ENCODE assay signal across 14 cellular contexts in the genomic region with DNA sequence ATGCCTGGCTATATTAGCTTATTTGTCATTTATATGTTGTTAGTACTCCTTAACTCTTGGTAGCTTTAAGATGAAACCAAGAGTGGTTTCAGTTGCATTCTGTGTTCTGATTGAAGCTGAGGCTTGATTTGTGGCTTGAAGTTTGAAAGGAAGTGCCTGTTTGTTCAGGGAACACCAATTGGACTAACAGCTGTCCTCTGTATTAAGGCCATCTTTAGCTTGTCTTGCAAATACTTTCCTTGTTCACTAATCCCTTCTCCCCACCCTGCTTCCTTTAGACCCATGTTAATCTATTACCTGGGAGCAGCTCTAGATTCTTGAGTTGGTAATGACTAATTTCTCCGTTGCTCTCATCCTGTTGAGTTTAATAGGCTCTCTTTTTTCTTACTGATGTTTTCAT. TPM values are rescaled to one million over a fixed set of nuclear protein-coding genes. Genes with fewer than 3 reads are reported as not detected.
DNase-seq lines count a peak whose midpoint lies in the region; ATAC-seq and TF ChIP-seq lines count a peak whose summit lies in the region.
"Had no signal": no experiment of that assay in that cellular context is flagged by ENCODE, and none has a peak within 500 bp of the region (broad histone marks: within the 10 kb centered on the region; RNA-seq: fewer than 3 reads in every experiment).

No MANE protein-coding gene starts in this region.

- ATAC-seq in HG03354 (IDR thresholded peaks at IDR 0.05; ENCODE audit: poor library complexity, severe bottlenecking, unreplicated experiment) (peak; percentile 49), mucosa of descending colon (peak; percentile 24), HG02759 (IDR thresholded peaks at IDR 0.05; ENCODE audit: unreplicated experiment) (no peak)
- peak; percentile 19 for ATAC-seq in activated naive CD8-positive, alpha-beta T cell treated with anti-CD3 and anti-CD28 coated beads, Interleukin-2, amount 10 ng/mL, durations not matched to agents 7 days and 5 days (ENCODE audit: low read depth)

- H3K4me3 Mint-ChIP-seq in activated naive CD8-positive, alpha-beta T cell treated with anti-CD3 and anti-CD28 coated beads, Interleukin-2, amount 10 ng/mL, durations not matched to agents 7 days and 5 days, result peak overlapping the region; percentile 57
- H3K4me3 Mint-ChIP-seq: endodermal cell had no signal

- H3K36me3 Mint-ChIP-seq in activated naive CD8-positive, alpha-beta T cell treated with anti-CD3 and anti-CD28 coated beads, Interleukin-2, amount 10 ng/mL, durations not matched to agents 7 days and 5 days, result peaks cover 1% of the 10 kb centered on the region

- H3K36me3 ChIP-seq in mucosa of descending colon (ENCODE audit: low read depth), result no peaks in the 10 kb centered on the region
- H3K36me3 ChIP-seq: neutrophil had no signal

- no peaks in the 10 kb centered on the region for H3K27me3 Mint-ChIP-seq in activated naive CD8-positive, alpha-beta T cell treated with anti-CD3 and anti-CD28 coated beads, Interleukin-2, amount 10 ng/mL, durations not matched to agents 7 days and 5 days

- no peaks in the 10 kb centered on the region for H3K9me3 Mint-ChIP-seq in activated naive CD8-positive, alpha-beta T cell treated with anti-CD3 and anti-CD28 coated beads, Interleukin-2, amount 10 ng/mL, durations not matched to agents 7 days and 5 days
- H3K9me3 Mint-ChIP-seq: endodermal cell had no signal

- peaks cover 66% of the 10 kb centered on the region for H3K4me1 ChIP-seq in mucosa of descending colon (ENCODE audit: low read depth)

- DNase-seq in GM12865 (ENCODE audit: low read depth) (peak; percentile 56), mucosa of descending colon (no peak), SKM-1 treated with dmso at 0.1 percent for 144 hours (lab: John Stamatoyannopoulos, UW; ENCODE audit: unreplicated experiment) (no peak)
- no peak for DNase-seq in activated naive CD8-positive, alpha-beta T cell treated with anti-CD3 and anti-CD28 coated beads, Interleukin-2, amount 10 ng/mL, durations not matched to agents 7 days and 5 days
- no peak for DNase-seq in effector CD4-positive, alpha-beta T cell
- DNase-seq in stimulated activated CD4-positive, alpha-beta T cell treated with anti-CD3 and anti-CD28 coated beads, Interleukin-2, amount 100 ng/mL, for 48 hours, result no peak
- DNase-seq: activated CD4-positive, CD25-positive, alpha-beta regulatory T cell; DND-41; endodermal cell; H7; NCI-H1436 treated with DMSO at 0.1 percent for 48 hours had no signal

- TF ChIP-seq CTCF in GM12865 (IDR thresholded peaks at IDR 0.05; ENCODE audit: insufficient read depth, low read depth, low read length, missing control alignments), result no peak
- no peak for TF ChIP-seq CTCF in mucosa of descending colon (IDR thresholded peaks at IDR 0.05)

- intact Hi-C loops in mucosa of descending colon (cut with DNase I, micrococcal nuclease), result no loop called here

- H3K27ac Mint-ChIP-seq in activated naive CD8-positive, alpha-beta T cell treated with anti-CD3 and anti-CD28 coated beads, Interleukin-2, amount 10 ng/mL, durations not matched to agents 7 days and 5 days, result no peak overlapping the region
- H3K27ac Mint-ChIP-seq: endodermal cell had no signal

- H3K9me3 ChIP-seq in mucosa of descending colon, result no peaks in the 10 kb centered on the region
- H3K9me3 ChIP-seq: neutrophil had no signal

- H3K4me1 Mint-ChIP-seq in activated naive CD8-positive, alpha-beta T cell treated with anti-CD3 and anti-CD28 coated beads, Interleukin-2, amount 10 ng/mL, durations not matched to agents 7 days and 5 days, result peaks cover 42% of the 10 kb centered on the region

- H3K4me3 ChIP-seq in GM12865 (ENCODE audit: low read depth, low read length) (no peak overlapping the region), mucosa of descending colon (no peak overlapping the region)

- POLR2A ChIA-PET in activated naive CD8-positive, alpha-beta T cell treated with anti-CD3 and anti-CD28 coated beads, Interleukin-2, amount 10 ng/mL, durations not matched to agents 7 days and 5 days (lab: Charles Lee), result interaction anchor here (0.6 to 3.1 kb wide), 4 partner anchors 12 to 209 kb away, joined by 3 to 17 read pairs (median 8); a partner anchor contains a TSS

RNA-seq across cellular contexts. Expression of a gene that starts 13.4 kb away (rescaled TPM):
- 10 to 100 TPM; 22.8 to 26.8 TPM for total RNA-seq in activated naive CD8-positive, alpha-beta T cell treated with anti-CD3 and anti-CD28 coated beads, Interleukin-2, amount 10 ng/mL, durations not matched to agents 7 days and 5 days
- total RNA-seq in mucosa of descending colon, result 100 to 1,000 TPM; 116 to 192 (median 178) TPM

Comparison
In these comparisons a context has a peak if more than half of its experiments do, and no peak if none do; other contexts are left out.
1. RNA of a gene that starts 13.4 kb away (total RNA-seq): 116 to 192 TPM in mucosa of descending colon; 22.8 to 26.8 TPM in activated naive CD8-positive, alpha-beta T cell treated with anti-CD3 and anti-CD28 coated beads, Interleukin-2, amount 10 ng/mL, durations not matched to agents 7 days and 5 days; every median in the first group is over 4 times any median in the second.